1 cellular context compared by ENCODE assay signal in the genomic region with DNA sequence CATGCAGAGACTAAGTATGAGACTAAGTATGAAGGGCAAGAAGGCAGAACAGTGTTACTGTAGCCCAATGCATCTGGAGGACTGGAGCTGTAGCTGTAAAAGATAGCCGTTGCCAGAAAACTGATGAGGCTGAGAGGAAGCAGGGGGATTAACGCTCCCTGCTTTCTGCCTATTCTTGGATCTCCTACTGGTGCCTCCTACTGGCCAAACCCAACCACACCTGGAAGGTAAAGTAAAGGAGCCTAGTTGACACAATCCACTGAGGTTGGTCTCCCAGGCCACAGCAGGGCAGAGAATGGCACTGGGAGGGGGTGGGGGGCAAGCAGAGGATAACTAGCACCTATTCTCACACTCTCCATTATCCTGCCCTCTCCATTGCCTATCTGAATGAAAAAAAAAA.
TF ChIP-seq lines count a peak whose summit lies in the region.

No MANE protein-coding gene starts in this region.

TF ChIP-seq in WTC11, 78 proteins besides CTCF, POLR2A, EP300 and RAD21 (continued from another document):
- TF ChIP-seq, protein P1, sequence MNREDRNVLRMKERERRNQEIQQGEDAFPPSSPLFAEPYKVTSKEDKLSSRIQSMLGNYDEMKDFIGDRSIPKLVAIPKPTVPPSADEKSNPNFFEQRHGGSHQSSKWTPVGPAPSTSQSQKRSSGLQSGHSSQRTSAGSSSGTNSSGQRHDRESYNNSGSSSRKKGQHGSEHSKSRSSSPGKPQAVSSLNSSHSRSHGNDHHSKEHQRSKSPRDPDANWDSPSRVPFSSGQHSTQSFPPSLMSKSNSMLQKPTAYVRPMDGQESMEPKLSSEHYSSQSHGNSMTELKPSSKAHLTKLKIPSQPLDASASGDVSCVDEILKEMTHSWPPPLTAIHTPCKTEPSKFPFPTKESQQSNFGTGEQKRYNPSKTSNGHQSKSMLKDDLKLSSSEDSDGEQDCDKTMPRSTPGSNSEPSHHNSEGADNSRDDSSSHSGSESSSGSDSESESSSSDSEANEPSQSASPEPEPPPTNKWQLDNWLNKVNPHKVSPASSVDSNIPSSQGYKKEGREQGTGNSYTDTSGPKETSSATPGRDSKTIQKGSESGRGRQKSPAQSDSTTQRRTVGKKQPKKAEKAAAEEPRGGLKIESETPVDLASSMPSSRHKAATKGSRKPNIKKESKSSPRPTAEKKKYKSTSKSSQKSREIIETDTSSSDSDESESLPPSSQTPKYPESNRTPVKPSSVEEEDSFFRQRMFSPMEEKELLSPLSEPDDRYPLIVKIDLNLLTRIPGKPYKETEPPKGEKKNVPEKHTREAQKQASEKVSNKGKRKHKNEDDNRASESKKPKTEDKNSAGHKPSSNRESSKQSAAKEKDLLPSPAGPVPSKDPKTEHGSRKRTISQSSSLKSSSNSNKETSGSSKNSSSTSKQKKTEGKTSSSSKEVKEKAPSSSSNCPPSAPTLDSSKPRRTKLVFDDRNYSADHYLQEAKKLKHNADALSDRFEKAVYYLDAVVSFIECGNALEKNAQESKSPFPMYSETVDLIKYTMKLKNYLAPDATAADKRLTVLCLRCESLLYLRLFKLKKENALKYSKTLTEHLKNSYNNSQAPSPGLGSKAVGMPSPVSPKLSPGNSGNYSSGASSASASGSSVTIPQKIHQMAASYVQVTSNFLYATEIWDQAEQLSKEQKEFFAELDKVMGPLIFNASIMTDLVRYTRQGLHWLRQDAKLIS (CRISPR knock-in tag; IDR thresholded peaks at IDR 0.05; ENCODE audit: borderline replicate concordance), result no peak
- TF ChIP-seq RORB (CRISPR knock-in tag; IDR thresholded peaks at IDR 0.05), result no peak
- TF ChIP-seq ZNF416 (CRISPR knock-in tag; IDR thresholded peaks at IDR 0.05), result no peak
- TF ChIP-seq IRF2 (CRISPR knock-in tag; IDR thresholded peaks at IDR 0.05; ENCODE audit: borderline replicate concordance, low read depth), result no peak
- TF ChIP-seq, protein P2, sequence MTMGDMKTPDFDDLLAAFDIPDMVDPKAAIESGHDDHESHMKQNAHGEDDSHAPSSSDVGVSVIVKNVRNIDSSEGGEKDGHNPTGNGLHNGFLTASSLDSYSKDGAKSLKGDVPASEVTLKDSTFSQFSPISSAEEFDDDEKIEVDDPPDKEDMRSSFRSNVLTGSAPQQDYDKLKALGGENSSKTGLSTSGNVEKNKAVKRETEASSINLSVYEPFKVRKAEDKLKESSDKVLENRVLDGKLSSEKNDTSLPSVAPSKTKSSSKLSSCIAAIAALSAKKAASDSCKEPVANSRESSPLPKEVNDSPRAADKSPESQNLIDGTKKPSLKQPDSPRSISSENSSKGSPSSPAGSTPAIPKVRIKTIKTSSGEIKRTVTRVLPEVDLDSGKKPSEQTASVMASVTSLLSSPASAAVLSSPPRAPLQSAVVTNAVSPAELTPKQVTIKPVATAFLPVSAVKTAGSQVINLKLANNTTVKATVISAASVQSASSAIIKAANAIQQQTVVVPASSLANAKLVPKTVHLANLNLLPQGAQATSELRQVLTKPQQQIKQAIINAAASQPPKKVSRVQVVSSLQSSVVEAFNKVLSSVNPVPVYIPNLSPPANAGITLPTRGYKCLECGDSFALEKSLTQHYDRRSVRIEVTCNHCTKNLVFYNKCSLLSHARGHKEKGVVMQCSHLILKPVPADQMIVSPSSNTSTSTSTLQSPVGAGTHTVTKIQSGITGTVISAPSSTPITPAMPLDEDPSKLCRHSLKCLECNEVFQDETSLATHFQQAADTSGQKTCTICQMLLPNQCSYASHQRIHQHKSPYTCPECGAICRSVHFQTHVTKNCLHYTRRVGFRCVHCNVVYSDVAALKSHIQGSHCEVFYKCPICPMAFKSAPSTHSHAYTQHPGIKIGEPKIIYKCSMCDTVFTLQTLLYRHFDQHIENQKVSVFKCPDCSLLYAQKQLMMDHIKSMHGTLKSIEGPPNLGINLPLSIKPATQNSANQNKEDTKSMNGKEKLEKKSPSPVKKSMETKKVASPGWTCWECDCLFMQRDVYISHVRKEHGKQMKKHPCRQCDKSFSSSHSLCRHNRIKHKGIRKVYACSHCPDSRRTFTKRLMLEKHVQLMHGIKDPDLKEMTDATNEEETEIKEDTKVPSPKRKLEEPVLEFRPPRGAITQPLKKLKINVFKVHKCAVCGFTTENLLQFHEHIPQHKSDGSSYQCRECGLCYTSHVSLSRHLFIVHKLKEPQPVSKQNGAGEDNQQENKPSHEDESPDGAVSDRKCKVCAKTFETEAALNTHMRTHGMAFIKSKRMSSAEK (CRISPR knock-in tag; IDR thresholded peaks at IDR 0.05; ENCODE audit: borderline replicate concordance), result no peak
- TF ChIP-seq ZNF263 (CRISPR knock-in tag; IDR thresholded peaks at IDR 0.05; ENCODE audit: low read depth), result no peak
- no peak for TF ChIP-seq GRHL2 (CRISPR knock-in tag; IDR thresholded peaks at IDR 0.05; ENCODE audit: insufficient replicate concordance, severe bottlenecking)
- TF ChIP-seq SMAD4 (CRISPR knock-in tag; IDR thresholded peaks at IDR 0.05), result no peak
